ENCODE assay signal across 7 cellular contexts in genomic region chr7:105429746-105430612, GRCh38. TPM values are rescaled to one million over a fixed set of nuclear protein-coding genes. Genes with fewer than 3 reads are reported as not detected.
DNase-seq lines count a peak whose midpoint lies in the region; ATAC-seq and TF ChIP-seq lines count a peak whose summit lies in the region.

No MANE protein-coding gene starts in this region.

- TF ChIP-seq POLR2A in adrenal gland (IDR thresholded peaks at IDR 0.05) = no peak

- H3K4me3 ChIP-seq in HL-60 (replicated peaks; ENCODE audit: insufficient read depth, low read length) (no peak overlapping the region), adrenal gland (no peak overlapping the region), hepatocyte (no peak overlapping the region)

- DNase-seq in GF-D8 (lab: John Stamatoyannopoulos, UW) (peak; percentile 16), HL-60 (ENCODE audit: low read depth in 1 of 2, low spot score in 1 of 2) (peak in 1 of 2 experiments; percentile 51), RPMI7951 (ENCODE audit: low read depth) (peak; percentile 53), adrenal gland (peak in 5 of 7 donors; percentile 20 to 61 (median 45)), hepatocyte (ENCODE audit: low spot score) (peak; percentile 48)
- peak; percentile 6 to 33 for DNase-seq in stimulated activated CD4-positive, alpha-beta T cell treated with anti-CD3 and anti-CD28 coated beads, Interleukin-4, amount 100 ng/mL, for 48 hours (ENCODE audit: low read depth in 2 of 2)

- H3K79me2 ChIP-seq in hepatocyte = no peaks in the 10 kb centered on the region

- no peak overlapping the region for H3K4me2 ChIP-seq in hepatocyte

- no peak overlapping the region for H2AFZ ChIP-seq in hepatocyte

- ATAC-seq in HG03025 (IDR thresholded peaks at IDR 0.05; ENCODE audit: low FRiP score, unreplicated experiment) = no peak

- H3K9me3 ChIP-seq in adrenal gland (replicated peaks in 1 of 3) (no peaks in the 10 kb centered on the region), hepatocyte (ENCODE audit: low read depth) (no peaks in the 10 kb centered on the region)

- peak; percentile 25 for TF ChIP-seq CTCF in HL-60 (IDR thresholded peaks at IDR 0.05; ENCODE audit: insufficient read depth, low read length)
- TF ChIP-seq CTCF in adrenal gland (IDR thresholded peaks at IDR 0.05) = peak in 5 of 6 experiments; percentile 21 to 48 (median 44)
- TF ChIP-seq CTCF in hepatocyte (IDR thresholded peaks at IDR 0.05; ENCODE audit: poor library complexity) = peak; percentile 58

- H3K4me1 ChIP-seq in adrenal gland (replicated peaks in 1 of 2) (no peaks in the 10 kb centered on the region), hepatocyte (ENCODE audit: insufficient read depth) (no peaks in the 10 kb centered on the region)

- H3K36me3 ChIP-seq in adrenal gland (replicated peaks in 1 of 2) (no peaks in the 10 kb centered on the region), hepatocyte (replicated peaks; ENCODE audit: insufficient read depth, low read depth) (no peaks in the 10 kb centered on the region)

- intact Hi-C loops in adrenal gland (cut with DNase I) = no loop called here

- H3K9me2 ChIP-seq in hepatocyte (replicated peaks; ENCODE audit: insufficient read depth) = no peaks in the 10 kb centered on the region

- 46 to 52% (median 47%) methylated on average over 4 of the region's 4 CpGs for WGBS in adrenal gland, 4 donors
- WGBS in hepatocyte (ENCODE audit: low lambda C conversion rate, missing lambda C conversion rate) = 50% methylated on average over 4 of the region's 4 CpGs

- H3K27me3 ChIP-seq in HL-60 (ENCODE audit: insufficient read depth, poor library complexity, severe bottlenecking) (no peaks in the 10 kb centered on the region), adrenal gland (no peaks in the 10 kb centered on the region), hepatocyte (no peaks in the 10 kb centered on the region)

- H4K20me1 ChIP-seq in hepatocyte (ENCODE audit: insufficient read depth, poor library complexity, severe bottlenecking) = no peaks in the 10 kb centered on the region

- H3K27ac ChIP-seq in HL-60 (replicated peaks) (no peak overlapping the region; the same call in 1 of the 2 replicates), adrenal gland (no peak overlapping the region), hepatocyte (no peak overlapping the region)

RNA-seq across cellular contexts. Expression of gene SRPK2, which starts 41.3 kb away (rescaled TPM):
- 27.8 and 34.0 TPM in 2 replicates for total RNA-seq in RPMI7951 (2014; rRNA removed; shearing (Covaris generic))
- 10 to 100 TPM; 29.9 to 64.7 (median 36.8) TPM for total RNA-seq in adrenal gland
- polyA plus RNA-seq in adrenal gland = 10 to 100 TPM in 2 of 3 donors, 1 to 10 TPM in 1; 7.3 to 37.8 (median 11.9) TPM
- 31.1 and 46.1 TPM in 2 replicates for total RNA-seq in hepatocyte
- polyA plus RNA-seq in hepatocyte = 41.4 and 45.1 TPM in 2 replicates
